9 cellular contexts compared by ENCODE assay signal in genomic region chr10:84214612-84215235, GRCh38. TPM values are rescaled to one million over a fixed set of nuclear protein-coding genes. Genes with fewer than 3 reads are reported as not detected.
DNase-seq lines count a peak whose midpoint lies in the region; ATAC-seq and TF ChIP-seq lines count a peak whose summit lies in the region.
"Had no signal": no experiment of that assay in that cellular context is flagged by ENCODE, and none has a peak within 500 bp of the region (broad histone marks: within the 10 kb centered on the region; RNA-seq: fewer than 3 reads in every experiment).

No MANE protein-coding gene starts in this region.

- ATAC-seq in GM21526 (IDR thresholded peaks at IDR 0.05; ENCODE audit: low FRiP score, unreplicated experiment): peak; percentile 86
- peak; percentile 89 for ATAC-seq in activated CD8-positive, alpha-beta memory T cell treated with anti-CD3 and anti-CD28 coated beads, Interleukin-2, amount 10 ng/mL, durations not matched to agents 7 days and 5 days

- peaks cover 4% of the 10 kb centered on the region for H3K9me3 Mint-ChIP-seq in activated CD8-positive, alpha-beta memory T cell treated with anti-CD3 and anti-CD28 coated beads, Interleukin-2, amount 10 ng/mL, durations not matched to agents 7 days and 5 days (ENCODE audit: low read depth)

- H3K4me3 ChIP-seq in HL-60 (replicated peaks; ENCODE audit: insufficient read depth, low read length) (no peak overlapping the region), coronary artery (no peak overlapping the region)

- TF ChIP-seq CTCF in HL-60 (IDR thresholded peaks at IDR 0.05; ENCODE audit: insufficient read depth, low read length) (peak; percentile 55), coronary artery (IDR thresholded peaks at IDR 0.05) (no peak)

- DNase-seq in DMS 273 (lab: John Stamatoyannopoulos, UW; ENCODE audit: unreplicated experiment): peak; percentile 25
- DNase-seq in DMS 273 treated with DMSO at 0.1 percent for 48 hours (lab: John Stamatoyannopoulos, UW): no peak
- DNase-seq in HL-60 (ENCODE audit: low read depth in 1 of 2, low spot score in 1 of 2): peak; percentile 17 to 25
- DNase-seq in activated CD8-positive, alpha-beta memory T cell treated with anti-CD3 and anti-CD28 coated beads, Interleukin-2, amount 10 ng/mL, durations not matched to agents 7 days and 5 days: peak; percentile 62
- peak; percentile 38 for DNase-seq in iPS DF 19.7 (ENCODE audit: low read depth, low spot score)
- DNase-seq in coronary artery (ENCODE audit: low spot score): no peak
- no peak for DNase-seq in NCI-H774 (lab: John Stamatoyannopoulos, UW)

- peak overlapping the region; percentile 38 for H3K4me3 Mint-ChIP-seq in activated CD8-positive, alpha-beta memory T cell treated with anti-CD3 and anti-CD28 coated beads, Interleukin-2, amount 10 ng/mL, durations not matched to agents 7 days and 5 days

- no peaks in the 10 kb centered on the region for H3K27me3 Mint-ChIP-seq in activated CD8-positive, alpha-beta memory T cell treated with anti-CD3 and anti-CD28 coated beads, Interleukin-2, amount 10 ng/mL, durations not matched to agents 7 days and 5 days

- CTCF ChIA-PET in activated CD8-positive, alpha-beta memory T cell treated with anti-CD3 and anti-CD28 coated beads, Interleukin-2, amount 10 ng/mL, durations not matched to agents 7 days and 5 days (lab: Charles Lee): interaction anchor here (1.0 to 4.8 kb wide), 11 partner anchors 8 to 76 kb away, joined by 3 to 34 read pairs (median 6); partner anchors contain the start of genes CDHR1, GPR15LG and LRIT2

- no peak overlapping the region for H3K27ac Mint-ChIP-seq in activated CD8-positive, alpha-beta memory T cell treated with anti-CD3 and anti-CD28 coated beads, Interleukin-2, amount 10 ng/mL, durations not matched to agents 7 days and 5 days

- H3K27ac ChIP-seq in HL-60 (replicated peaks) (no peak overlapping the region), coronary artery (no peak overlapping the region)
- H3K27ac ChIP-seq: neutrophil had no signal

- H3K4me1 Mint-ChIP-seq in activated CD8-positive, alpha-beta memory T cell treated with anti-CD3 and anti-CD28 coated beads, Interleukin-2, amount 10 ng/mL, durations not matched to agents 7 days and 5 days: no peaks in the 10 kb centered on the region

- H3K27me3 ChIP-seq in HL-60 (ENCODE audit: insufficient read depth, poor library complexity, severe bottlenecking): peaks cover under 1% of the 10 kb centered on the region

- no peaks in the 10 kb centered on the region for H3K36me3 Mint-ChIP-seq in activated CD8-positive, alpha-beta memory T cell treated with anti-CD3 and anti-CD28 coated beads, Interleukin-2, amount 10 ng/mL, durations not matched to agents 7 days and 5 days

RNA-seq across cellular contexts. Expression of gene LRIT2, which starts 10.6 kb away (rescaled TPM):
- not detected for total RNA-seq in activated CD8-positive, alpha-beta memory T cell treated with anti-CD3 and anti-CD28 coated beads, Interleukin-2, amount 10 ng/mL, durations not matched to agents 7 days and 5 days

RNA-seq across cellular contexts. Expression of gene CDHR1, which starts 20.4 kb away (rescaled TPM):
- total RNA-seq in activated CD8-positive, alpha-beta memory T cell treated with anti-CD3 and anti-CD28 coated beads, Interleukin-2, amount 10 ng/mL, durations not matched to agents 7 days and 5 days: 1 to 10 TPM in 1 of 2 experiments, under 1 TPM in 1; 0.37 to 1.6 TPM

RNA-seq across cellular contexts. Expression of gene LRIT1, which starts 26.6 kb away (rescaled TPM):
- total RNA-seq in activated CD8-positive, alpha-beta memory T cell treated with anti-CD3 and anti-CD28 coated beads, Interleukin-2, amount 10 ng/mL, durations not matched to agents 7 days and 5 days: not detected

RNA-seq across cellular contexts. Expression of gene RGR, which starts 30.1 kb away (rescaled TPM):
- total RNA-seq in activated CD8-positive, alpha-beta memory T cell treated with anti-CD3 and anti-CD28 coated beads, Interleukin-2, amount 10 ng/mL, durations not matched to agents 7 days and 5 days: not detected

RNA-seq across cellular contexts. Expression of gene GPR15LG, which starts 41.1 kb away (rescaled TPM):
- not detected for total RNA-seq in activated CD8-positive, alpha-beta memory T cell treated with anti-CD3 and anti-CD28 coated beads, Interleukin-2, amount 10 ng/mL, durations not matched to agents 7 days and 5 days

Comparison
In these comparisons a context has a peak if more than half of its experiments do, and no peak if none do; other contexts are left out.
1. DNase-seq: peak in DMS 273 (single experiment), HL-60 (2 of 2), activated CD8-positive, alpha-beta memory T cell treated with anti-CD3 and anti-CD28 coated beads, Interleukin-2, amount 10 ng/mL, durations not matched to agents 7 days and 5 days (single experiment) and iPS DF 19.7 (single experiment); none in DMS 273 treated with DMSO at 0.1 percent for 48 hours (single experiment), coronary artery (single experiment) and NCI-H774 (single experiment).